In the genomic region with DNA sequence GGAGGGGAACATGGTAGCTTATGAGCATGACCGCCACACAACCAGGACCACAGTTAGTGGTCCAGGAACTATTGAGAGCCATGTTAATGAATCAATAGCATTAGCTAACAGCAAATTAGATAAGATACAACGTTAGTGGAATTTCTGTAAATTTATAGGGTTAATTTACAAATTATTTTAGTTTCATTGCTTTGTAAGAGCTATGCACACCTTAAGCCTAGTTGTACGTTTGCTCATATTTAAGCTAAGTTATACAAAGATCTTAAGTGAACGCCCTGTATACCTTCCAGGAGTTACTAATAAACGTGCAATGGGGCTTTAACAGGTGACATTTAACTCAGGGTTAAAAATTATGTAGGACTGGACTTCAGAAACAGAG, we compare ENCODE assay signal across 1 cellular context.
A peak's percentile ranks its signal among the peaks of the same experiment; 100 is the strongest.
TF ChIP-seq lines count a peak whose summit lies in the region.

No MANE protein-coding gene starts in this region.

TF ChIP-seq in HepG2, 621 proteins besides CTCF, POLR2A, EP300 and RAD21:
- TF ChIP-seq, protein P1, sequence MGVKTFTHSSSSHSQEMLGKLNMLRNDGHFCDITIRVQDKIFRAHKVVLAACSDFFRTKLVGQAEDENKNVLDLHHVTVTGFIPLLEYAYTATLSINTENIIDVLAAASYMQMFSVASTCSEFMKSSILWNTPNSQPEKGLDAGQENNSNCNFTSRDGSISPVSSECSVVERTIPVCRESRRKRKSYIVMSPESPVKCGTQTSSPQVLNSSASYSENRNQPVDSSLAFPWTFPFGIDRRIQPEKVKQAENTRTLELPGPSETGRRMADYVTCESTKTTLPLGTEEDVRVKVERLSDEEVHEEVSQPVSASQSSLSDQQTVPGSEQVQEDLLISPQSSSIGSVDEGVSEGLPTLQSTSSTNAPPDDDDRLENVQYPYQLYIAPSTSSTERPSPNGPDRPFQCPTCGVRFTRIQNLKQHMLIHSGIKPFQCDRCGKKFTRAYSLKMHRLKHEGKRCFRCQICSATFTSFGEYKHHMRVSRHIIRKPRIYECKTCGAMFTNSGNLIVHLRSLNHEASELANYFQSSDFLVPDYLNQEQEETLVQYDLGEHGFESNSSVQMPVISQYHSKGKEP (CRISPR knock-in tag; IDR thresholded peaks at IDR 0.05): no peak
- 0 out of 2 replicates have a peak, but pooled peaks have one; percentile 25 for TF ChIP-seq PHF21A (CRISPR knock-in tag; IDR thresholded peaks at IDR 0.05)
- TF ChIP-seq SRSF4 (IDR thresholded peaks at IDR 0.05; ENCODE audit: low read depth, low read length, poor library complexity, severe bottlenecking): no peak
